In the genomic region with DNA sequence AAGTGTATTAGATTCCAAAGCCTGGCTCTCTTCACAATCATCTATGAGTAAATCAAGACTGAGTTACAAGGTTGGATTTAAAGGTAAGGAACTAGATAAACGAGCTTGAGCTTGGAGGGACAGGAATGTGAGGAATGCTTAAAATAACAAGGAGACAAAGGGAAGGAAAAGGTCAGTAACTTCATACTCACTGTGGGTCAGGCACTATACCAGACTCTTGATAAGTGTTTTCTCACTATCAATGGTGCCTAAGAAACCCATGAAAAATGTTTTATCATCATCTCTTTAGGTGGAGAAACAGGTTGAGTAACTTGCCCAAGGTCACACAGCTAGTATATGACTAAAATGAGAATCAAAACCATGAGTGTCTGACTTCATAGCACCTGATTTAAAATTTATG, we compare ENCODE assay signal across 21 cellular contexts.
DNase-seq lines count a peak whose midpoint lies in the region; ATAC-seq and TF ChIP-seq lines count a peak whose summit lies in the region.
"Had no signal": no experiment of that assay in that cellular context is flagged by ENCODE, and none has a peak within 500 bp of the region (broad histone marks: within the 10 kb centered on the region; RNA-seq: fewer than 3 reads in every experiment).

No MANE protein-coding gene starts in this region.

- TF ChIP-seq CTCF in cardiac muscle cell (IDR thresholded peaks at IDR 0.05; ENCODE audit: low read depth, low read length) (no peak), thyroid gland (IDR thresholded peaks at IDR 0.05) (no peak)

- WGBS in thyroid gland, 2 donors, result 9 to 18% methylated on average over 1 of the region's 1 CpG

- H3K27ac ChIP-seq in cardiac muscle cell (no peak overlapping the region), thyroid gland (no peak overlapping the region)
- H3K27ac ChIP-seq: C4-2B, epithelial cell of prostate, upper lobe of left lung had no signal

- no peak for TF ChIP-seq POLR2A in thyroid gland (IDR thresholded peaks at IDR 0.05)

- ATAC-seq in Right ventricle myocardium superior (ENCODE audit: poor library complexity), result no peak
- no peak for ATAC-seq in HG03571 (IDR thresholded peaks at IDR 0.05; ENCODE audit: unreplicated experiment)
- ATAC-seq in GM19328 (IDR thresholded peaks at IDR 0.05; ENCODE audit: unreplicated experiment), result no peak

- intact Hi-C loops in Right ventricle myocardium superior (cut with DNase I) (no loop called here), thyroid gland (cut with DNase I) (no loop called here)

- H3K9me3 ChIP-seq in cardiac muscle cell (ENCODE audit: low read depth) (no peaks in the 10 kb centered on the region), thyroid gland (no peaks in the 10 kb centered on the region)
- H3K9me3 ChIP-seq: upper lobe of left lung had no signal

- H3K4me1 ChIP-seq in cardiac muscle cell (ENCODE audit: low read depth), result peaks cover 35% of the 10 kb centered on the region
- no peaks in the 10 kb centered on the region for H3K4me1 ChIP-seq in thyroid gland
- H3K4me1 ChIP-seq: upper lobe of left lung had no signal

- no peak overlapping the region for H3K4me3 ChIP-seq in cardiac muscle cell
- H3K4me3 ChIP-seq in thyroid gland (replicated peaks in 1 of 3), result no peak overlapping the region
- H3K4me3 ChIP-seq: upper lobe of left lung had no signal

- peak; percentile 11 to 18 for DNase-seq in cardiac muscle cell (ENCODE audit: low read depth in 1 of 2, low spot score in 1 of 2)
- no peak for DNase-seq in Right ventricle myocardium superior
- peak; percentile 32 for DNase-seq in amniotic epithelial cell (ENCODE audit: low read depth)
- peak; percentile 11 for DNase-seq in iPS DF 4.7 (ENCODE audit: extremely low read depth, low spot score)
- DNase-seq in thyroid gland, result no peak
- no peak for DNase-seq in activated T-cell treated with anti-CD3 and anti-CD28 coated beads, Interleukin-2, amount 50 U/mL, for 1 hour
- DNase-seq: activated CD4-positive, CD25-positive, alpha-beta regulatory T cell treated with anti-CD3 and anti-CD28 coated beads, Interleukin-2, amount 50 U/mL, for 72 hours; activated effector memory CD4-positive, alpha-beta T cell treated with anti-CD3 and anti-CD28 coated beads, Interleukin-2, amount 50 U/mL, for 16 hours; amniotic stem cell; DMS79 treated with DMSO at 0.1 percent for 48 hours; NCI-H2081; NCI-H524 treated with DMSO at 0.1 percent for 48 hours; nephron progenitor cell; stimulated activated CD4-positive, alpha-beta T cell treated with anti-CD3 and anti-CD28 coated beads, Interleukin-12 subunit alpha, Interleukin-12 subunit beta, amount 100 ng/mL, for 4 hours; stimulated activated naive CD4-positive, alpha-beta T cell; T-helper 9 cell; upper lobe of left lung had no signal

- H3K27me3 ChIP-seq in cardiac muscle cell (no peaks in the 10 kb centered on the region), thyroid gland (no peaks in the 10 kb centered on the region)
- H3K27me3 ChIP-seq: upper lobe of left lung had no signal

- H3K36me3 ChIP-seq in cardiac muscle cell (peaks cover 56% of the 10 kb centered on the region), thyroid gland (no peaks in the 10 kb centered on the region)
- H3K36me3 ChIP-seq: upper lobe of left lung had no signal

Comparison
In these comparisons a context has a peak if more than half of its experiments do, and no peak if none do; other contexts are left out.
1. DNase-seq: peak in cardiac muscle cell (2 of 2), amniotic epithelial cell (single experiment) and iPS DF 4.7 (single experiment); none in Right ventricle myocardium superior (single experiment), thyroid gland (0 of 2) and activated T-cell treated with anti-CD3 and anti-CD28 coated beads, Interleukin-2, amount 50 U/mL, for 1 hour (single experiment).